ENCODE assay signal across 27 cellular contexts in genomic region chrX:109601458-109601857, GRCh38. TPM values are rescaled to one million over a fixed set of nuclear protein-coding genes. Genes with fewer than 3 reads are reported as not detected.
"Had no signal": no experiment of that assay in that cellular context is flagged by ENCODE, and none has a peak within 500 bp of the region (broad histone marks: within the 10 kb centered on the region; RNA-seq: fewer than 3 reads in every experiment).

No MANE protein-coding gene starts in this region.

- H3K27ac Mint-ChIP-seq: activated CD8-positive, alpha-beta memory T cell treated with anti-CD3 and anti-CD28 coated beads, Interleukin-2, amount 10 ng/mL, durations not matched to agents 7 days and 5 days; activated CD8-positive, alpha-beta T cell treated with anti-CD3 and anti-CD28 coated beads, Interleukin-2, amount 10 ng/mL, durations not matched to agents 7 days and 5 days; activated naive CD4-positive, alpha-beta T cell treated with anti-CD3 and anti-CD28 coated beads, Interleukin-2, amount 50 U/mL, for 24 hours; activated T-cell treated with anti-CD3 and anti-CD28 coated beads, Interleukin-2, amount 50 U/mL, for 24 hours; activated T-helper 1 cell treated with anti-CD3 and anti-CD28 coated beads, Interleukin-12 subunit alpha, Interleukin-12 subunit beta, Interleukin-2, Interleukin-4 antibody, amounts not matched to agents 30 ng/mL and 10 ng/mL and 1 ng/mL, durations not matched to agents 14 hours and 24 hours and 36 hours; WTC11 had no signal

- H3K9ac ChIP-seq: KMS-11, SK-N-SH had no signal

- H3K9me3 ChIP-seq: Peyer's patch, SJCRH30 had no signal

- DNase-seq: activated CD4-positive, alpha-beta T cell treated with anti-CD3 and anti-CD28 coated beads for 48 hours; activated CD4-positive, alpha-beta T cell treated with anti-CD3 and anti-CD28 coated beads, Interleukin-2, amount 50 U/mL, for 4 hours; activated CD4-positive, CD25-positive, alpha-beta regulatory T cell treated with anti-CD3 and anti-CD28 coated beads, Interleukin-2, amount 50 U/mL, for 72 hours; activated CD8-positive, alpha-beta memory T cell treated with anti-CD3 and anti-CD28 coated beads, Interleukin-2, amount 10 ng/mL, durations not matched to agents 7 days and 5 days; activated CD8-positive, alpha-beta T cell treated with anti-CD3 and anti-CD28 coated beads, Interleukin-2, amount 10 ng/mL, durations not matched to agents 7 days and 5 days; activated effector memory CD4-positive, alpha-beta T cell treated with Interleukin-2 at 50 U/mL for 16 hours; activated naive CD4-positive, alpha-beta T cell; activated T-cell treated with anti-CD3 and anti-CD28 coated beads, Interleukin-2, amount 50 U/mL, for 24 hours; NCI-H1092 treated with DMSO at 0.1 percent for 48 hours; NCI-H1417 treated with DMSO at 0.1 percent for 48 hours; NCI-H1694; NCI-H2029; NCI-H2107; NCI-H345; NCI-H510A; NCI-H69; Peyer's patch; Right ventricle myocardium superior; SK-N-SH; T-helper 1 cell had no signal

- ATAC-seq: activated CD8-positive, alpha-beta memory T cell treated with anti-CD3 and anti-CD28 coated beads, Interleukin-2, amount 10 ng/mL, durations not matched to agents 7 days and 5 days; activated CD8-positive, alpha-beta T cell treated with anti-CD3 and anti-CD28 coated beads, Interleukin-2, amount 10 ng/mL, durations not matched to agents 7 days and 5 days had no signal

- H3K4me1 ChIP-seq: Peyer's patch, SJCRH30 had no signal

- H3K4me3 Mint-ChIP-seq: activated CD8-positive, alpha-beta memory T cell treated with anti-CD3 and anti-CD28 coated beads, Interleukin-2, amount 10 ng/mL, durations not matched to agents 7 days and 5 days; activated CD8-positive, alpha-beta T cell treated with anti-CD3 and anti-CD28 coated beads, Interleukin-2, amount 10 ng/mL, durations not matched to agents 7 days and 5 days; activated naive CD4-positive, alpha-beta T cell treated with anti-CD3 and anti-CD28 coated beads, Interleukin-2, amount 50 U/mL, for 24 hours; activated T-cell treated with anti-CD3 and anti-CD28 coated beads, Interleukin-2, amount 50 U/mL, for 24 hours; activated T-helper 1 cell treated with anti-CD3 and anti-CD28 coated beads, Interleukin-12 subunit alpha, Interleukin-12 subunit beta, Interleukin-2, Interleukin-4 antibody, amounts not matched to agents 30 ng/mL and 10 ng/mL and 1 ng/mL, durations not matched to agents 14 hours and 24 hours and 36 hours; WTC11 had no signal

- H3K27me3 ChIP-seq: Peyer's patch, SJCRH30 had no signal

- H3K9me3 Mint-ChIP-seq: activated T-helper 1 cell treated with anti-CD3 and anti-CD28 coated beads, Interleukin-12 subunit alpha, Interleukin-12 subunit beta, Interleukin-2, Interleukin-4 antibody, amounts not matched to agents 30 ng/mL and 10 ng/mL and 1 ng/mL, durations not matched to agents 14 hours and 24 hours and 36 hours had no signal

- H3K36me3 ChIP-seq: Peyer's patch, SJCRH30 had no signal

- H3K4me1 Mint-ChIP-seq: activated CD8-positive, alpha-beta memory T cell treated with anti-CD3 and anti-CD28 coated beads, Interleukin-2, amount 10 ng/mL, durations not matched to agents 7 days and 5 days; activated naive CD4-positive, alpha-beta T cell treated with anti-CD3 and anti-CD28 coated beads, Interleukin-2, amount 50 U/mL, for 24 hours had no signal

- H3K4me3 ChIP-seq: Peyer's patch had no signal

- H3K27ac ChIP-seq: KMS-11, Peyer's patch, RWPE1 had no signal

- H3K36me3 Mint-ChIP-seq: activated CD8-positive, alpha-beta memory T cell treated with anti-CD3 and anti-CD28 coated beads, Interleukin-2, amount 10 ng/mL, durations not matched to agents 7 days and 5 days; activated naive CD4-positive, alpha-beta T cell treated with anti-CD3 and anti-CD28 coated beads, Interleukin-2, amount 50 U/mL, for 24 hours; brain; WTC11 had no signal

- H3K4me2 ChIP-seq: KMS-11, SK-N-SH had no signal

RNA-seq across cellular contexts. Expression of gene KCNE5, which starts 23.5 kb away (rescaled TPM):
- total RNA-seq: Peyer's patch had no signal
